2 cellular contexts compared by ENCODE assay signal in genomic region chr19:2357279-2358206, GRCh38.
TF ChIP-seq lines count a peak whose summit lies in the region.

No MANE protein-coding gene starts in this region.

TF ChIP-seq in IMR-90, 13 proteins besides CTCF, POLR2A, EP300 and RAD21:
- TF ChIP-seq MAZ (IDR thresholded peaks at IDR 0.05; ENCODE audit: borderline replicate concordance, low read depth, low read length): no peak
- no peak for TF ChIP-seq USF2 (IDR thresholded peaks at IDR 0.05; ENCODE audit: low read depth, low read length)
- TF ChIP-seq MAFK (IDR thresholded peaks at IDR 0.05; ENCODE audit: low read depth, low read length): no peak
- no peak for TF ChIP-seq NFE2L2 (IDR thresholded peaks at IDR 0.05; ENCODE audit: low read depth, low read length)
- no peak for TF ChIP-seq CEBPB (IDR thresholded peaks at IDR 0.05; ENCODE audit: low read depth, low read length)
- no peak for TF ChIP-seq SMC3 (IDR thresholded peaks at IDR 0.05; ENCODE audit: low read depth, low read length)
- TF ChIP-seq RCOR1 (IDR thresholded peaks at IDR 0.05; ENCODE audit: insufficient replicate concordance, low read length): no peak
- no peak for TF ChIP-seq BHLHE40 (IDR thresholded peaks at IDR 0.05; ENCODE audit: low read depth, low read length)
- no peak for TF ChIP-seq FOS (IDR thresholded peaks at IDR 0.05; ENCODE audit: low read depth, low read length)
- TF ChIP-seq RFX5 (IDR thresholded peaks at IDR 0.05; ENCODE audit: low read depth, low read length): no peak

TF ChIP-seq in H1, 55 proteins besides CTCF, POLR2A, EP300 and RAD21:
- TF ChIP-seq CTBP2 (IDR thresholded peaks at IDR 0.05; ENCODE audit: borderline replicate concordance, insufficient read depth, insufficient read length, low read length): no peak
- TF ChIP-seq PHF8 (conservative IDR thresholded peaks at IDR 0.05; ENCODE audit: low read depth, low read length): no peak
- TF ChIP-seq, protein P1, sequence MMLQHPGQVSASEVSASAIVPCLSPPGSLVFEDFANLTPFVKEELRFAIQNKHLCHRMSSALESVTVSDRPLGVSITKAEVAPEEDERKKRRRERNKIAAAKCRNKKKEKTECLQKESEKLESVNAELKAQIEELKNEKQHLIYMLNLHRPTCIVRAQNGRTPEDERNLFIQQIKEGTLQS (IDR thresholded peaks at IDR 0.05; ENCODE audit: insufficient read depth, low read depth, low read length): no peak
- TF ChIP-seq HDAC2 (IDR thresholded peaks at IDR 0.05; ENCODE audit: borderline replicate concordance in 1 of 2, low read depth in 2 of 2, low read length in 2 of 2): no peak
